In the genomic region with DNA sequence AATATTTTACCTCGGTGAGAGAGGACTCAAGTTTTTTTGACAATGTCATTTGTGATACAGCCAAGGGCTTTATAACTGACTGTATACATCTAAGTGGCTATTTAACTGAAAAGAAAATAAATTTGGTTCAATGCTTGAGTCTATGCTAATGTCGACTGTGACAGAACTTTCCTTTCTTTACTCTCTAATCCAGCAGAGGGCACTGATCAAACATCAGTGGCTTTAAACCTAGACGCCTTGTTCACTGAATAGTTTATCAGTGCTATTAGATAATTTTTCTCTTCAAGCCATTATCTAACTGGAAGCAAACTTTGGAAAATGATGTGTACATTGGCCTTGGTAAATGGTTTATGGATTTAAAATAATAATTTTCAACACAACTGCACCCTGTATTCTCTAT, we compare ENCODE assay signal across 15 cellular contexts.
DNase-seq lines count a peak whose midpoint lies in the region; ATAC-seq, FAIRE-seq and TF ChIP-seq lines count a peak whose summit lies in the region.
"Had no signal": no experiment of that assay in that cellular context is flagged by ENCODE, and none has a peak within 500 bp of the region (broad histone marks: within the 10 kb centered on the region; RNA-seq: fewer than 3 reads in every experiment).

No MANE protein-coding gene starts in this region.

- no peak overlapping the region for H3K9ac ChIP-seq in SK-N-SH
- H3K9ac ChIP-seq: BLaER1 treated with 17β-estradiol and CSF1 and Interleukin-3, amounts not matched to agents 10 nM and 100 nM had no signal

- H3K27me3 ChIP-seq in SK-N-SH (ENCODE audit: insufficient read depth) (no peaks in the 10 kb centered on the region), testis (no peaks in the 10 kb centered on the region)
- H3K27me3 ChIP-seq: BLaER1 treated with 17β-estradiol and CSF1 and Interleukin-3, amounts not matched to agents 10 nM and 100 nM; breast epithelium; thyroid gland had no signal

- H3K4me1 Mint-ChIP-seq in stimulated activated memory B cell treated with anti-CD40 and anti-IgM and Interleukin-4, amounts not matched to agents 10 μg/mL and 1 μg/mL and 100 μg/mL, for 72 hours = no peaks in the 10 kb centered on the region

- TF ChIP-seq POLR2A in testis (IDR thresholded peaks at IDR 0.05) = no peak

- TF ChIP-seq RAD21 in SK-N-SH (IDR thresholded peaks at IDR 0.05; ENCODE audit: low read length) = peak; percentile 60

- H3K9me2 ChIP-seq in SK-N-SH = no peaks in the 10 kb centered on the region

- H3K4me2 ChIP-seq in SK-N-SH = no peak overlapping the region

- peak; percentile 36 for DNase-seq in SK-N-SH
- no peak for DNase-seq in astrocyte of the cerebellum (ENCODE audit: low read depth)
- no peak for DNase-seq in testis
- DNase-seq in HTR-8/SVneo (ENCODE audit: insufficient read length, low spot score) = no peak
- no peak for DNase-seq in sciatic nerve (ENCODE audit: low spot score)
- DNase-seq: activated CD4-positive, CD25-positive, alpha-beta regulatory T cell treated with anti-CD3 and anti-CD28 coated beads, Interleukin-2, amount 50 U/mL, for 72 hours; NCI-H146; stimulated activated CD4-positive, alpha-beta T cell treated with anti-CD3 and anti-CD28 coated beads, Interleukin-12 subunit alpha, Interleukin-12 subunit beta, amount 100 ng/mL, for 4 hours; thyroid gland had no signal

- H2AFZ ChIP-seq in SK-N-SH (ENCODE audit: low read depth) = no peak overlapping the region

- no peak for TF ChIP-seq EP300 in SK-N-SH (IDR thresholded peaks at IDR 0.05; ENCODE audit: borderline replicate concordance in 1 of 2, low read depth in 1 of 2, low read length in 1 of 2)

- H3K36me3 ChIP-seq in SK-N-SH (replicated peaks in 1 of 2; ENCODE audit: control insufficient read depth in 1 of 2, insufficient read depth in 2 of 2, low read length in 1 of 2) (no peaks in the 10 kb centered on the region), testis (ENCODE audit: low read depth, missing control alignments) (no peaks in the 10 kb centered on the region)
- H3K36me3 ChIP-seq: BLaER1 treated with 17β-estradiol and CSF1 and Interleukin-3, amounts not matched to agents 10 nM and 100 nM; breast epithelium; thyroid gland had no signal

- no peaks in the 10 kb centered on the region for H3K9me3 ChIP-seq in SK-N-SH
- no peaks in the 10 kb centered on the region for H3K9me3 ChIP-seq in testis
- H3K9me3 ChIP-seq: thyroid gland had no signal

- POLR2A ChIA-PET in SK-N-SH (lab: Yijun Ruan, JAX) = no interaction called here

- in situ Hi-C loops in astrocyte of the cerebellum (cut with HindIII; ENCODE audit: low sequenced_read_pairs) = no loop called here

- intact Hi-C loops in testis (cut with DNase I; ENCODE audit: low total_unique reads) (no loop called here), sciatic nerve (cut with DNase I) (no loop called here)

- no peak overlapping the region for H3K27ac ChIP-seq in SK-N-SH (ENCODE audit: low read depth in 2 of 2, low read length in 1 of 2)
- no peak overlapping the region for H3K27ac ChIP-seq in testis
- H3K27ac ChIP-seq: BLaER1 treated with 17β-estradiol and CSF1 and Interleukin-3, amounts not matched to agents 10 nM and 100 nM; breast epithelium; thyroid gland had no signal

- TF ChIP-seq CTCF in SK-N-SH (IDR thresholded peaks at IDR 0.05) (peak; percentile 19; the same call in 1 of the 2 replicates), astrocyte of the cerebellum (IDR thresholded peaks at IDR 0.05; ENCODE audit: low read depth, low read length, missing control alignments) (peak; percentile 12), testis (IDR thresholded peaks at IDR 0.05) (peak in 2 of 3 experiments; percentile 23 to 42)

- CTCF ChIA-PET in SK-N-SH (lab: Yijun Ruan, JAX) = no interaction called here

- H3K4me1 ChIP-seq in SK-N-SH (ENCODE audit: control insufficient read depth in 1 of 2, insufficient read depth in 2 of 2, low read depth in 1 of 2, low read length in 1 of 2) = no peaks in the 10 kb centered on the region
- no peaks in the 10 kb centered on the region for H3K4me1 ChIP-seq in testis
- H3K4me1 ChIP-seq: breast epithelium had no signal

- H3K4me3 ChIP-seq in SK-N-SH (ENCODE audit: low read depth in 2 of 2, low read length in 1 of 2) = no peak overlapping the region; a peak in 1 of 4 replicates
- no peak overlapping the region for H3K4me3 ChIP-seq in astrocyte of the cerebellum (ENCODE audit: low read depth, low read length)
- no peak overlapping the region for H3K4me3 ChIP-seq in testis
- H3K4me3 ChIP-seq: BLaER1 treated with 17β-estradiol and CSF1 and Interleukin-3, amounts not matched to agents 10 nM and 100 nM; breast epithelium; thyroid gland had no signal

- peaks cover 6% of the 10 kb centered on the region for H3K9me3 Mint-ChIP-seq in stimulated activated memory B cell treated with anti-CD40 and anti-IgM and Interleukin-4, amounts not matched to agents 10 μg/mL and 1 μg/mL and 100 μg/mL, for 72 hours

- WGBS in SK-N-SH (ENCODE audit: low lambda C conversion rate) = 19% methylated on average over 3 of the region's 3 CpGs
- 7 to 8% methylated on average over 3 of the region's 3 CpGs for WGBS in testis, 2 donors

- no peaks in the 10 kb centered on the region for H3K27me3 Mint-ChIP-seq in stimulated activated memory B cell treated with anti-CD40 and anti-IgM and Interleukin-4, amounts not matched to agents 10 μg/mL and 1 μg/mL and 100 μg/mL, for 72 hours

- ATAC-seq in SK-N-SH treated with all-trans-retinoic acid at 6 μM for 48 hours (no peak), HG02938 (IDR thresholded peaks at IDR 0.05; ENCODE audit: unreplicated experiment) (peak; percentile 53), sciatic nerve (no peak)
- no peak for ATAC-seq in stimulated activated memory B cell treated with anti-CD40 and anti-IgM and Interleukin-4, amounts not matched to agents 10 μg/mL and 1 μg/mL and 100 μg/mL, for 72 hours

- no peaks in the 10 kb centered on the region for H3K36me3 Mint-ChIP-seq in stimulated activated memory B cell treated with anti-CD40 and anti-IgM and Interleukin-4, amounts not matched to agents 10 μg/mL and 1 μg/mL and 100 μg/mL, for 72 hours

- H3K27ac Mint-ChIP-seq in stimulated activated memory B cell treated with anti-CD40 and anti-IgM and Interleukin-4, amounts not matched to agents 10 μg/mL and 1 μg/mL and 100 μg/mL, for 72 hours = no peak overlapping the region

- H3F3A ChIP-seq in SK-N-SH (replicated peaks; ENCODE audit: insufficient read depth) = no peaks in the 10 kb centered on the region

- no peak overlapping the region for H3K4me3 Mint-ChIP-seq in stimulated activated memory B cell treated with anti-CD40 and anti-IgM and Interleukin-4, amounts not matched to agents 10 μg/mL and 1 μg/mL and 100 μg/mL, for 72 hours

- no peak for FAIRE-seq in HTR-8/SVneo (lab: Jason Lieb, UNC)
- FAIRE-seq: islet of Langerhans had no signal

- no peaks in the 10 kb centered on the region for H3K79me2 ChIP-seq in SK-N-SH (ENCODE audit: insufficient read depth)

- no peaks in the 10 kb centered on the region for H4K20me1 ChIP-seq in SK-N-SH (ENCODE audit: insufficient read depth)
- H4K20me1 ChIP-seq: BLaER1 treated with 17β-estradiol and CSF1 and Interleukin-3, amounts not matched to agents 10 nM and 100 nM had no signal

TF ChIP-seq in SK-N-SH, 30 proteins besides CTCF, POLR2A, EP300 and RAD21 (continues in another document):
- no peak for TF ChIP-seq MEF2A (IDR thresholded peaks at IDR 0.05; ENCODE audit: borderline replicate concordance, low read depth)
- TF ChIP-seq FOXM1 (IDR thresholded peaks at IDR 0.05; ENCODE audit: low read depth) = no peak

TF ChIP-seq in SK-N-SH treated with all-trans-retinoic acid at 6 μM for 48 hours, 23 proteins besides CTCF, POLR2A, EP300 and RAD21 (continues in another document):
- TF ChIP-seq, protein P1, sequence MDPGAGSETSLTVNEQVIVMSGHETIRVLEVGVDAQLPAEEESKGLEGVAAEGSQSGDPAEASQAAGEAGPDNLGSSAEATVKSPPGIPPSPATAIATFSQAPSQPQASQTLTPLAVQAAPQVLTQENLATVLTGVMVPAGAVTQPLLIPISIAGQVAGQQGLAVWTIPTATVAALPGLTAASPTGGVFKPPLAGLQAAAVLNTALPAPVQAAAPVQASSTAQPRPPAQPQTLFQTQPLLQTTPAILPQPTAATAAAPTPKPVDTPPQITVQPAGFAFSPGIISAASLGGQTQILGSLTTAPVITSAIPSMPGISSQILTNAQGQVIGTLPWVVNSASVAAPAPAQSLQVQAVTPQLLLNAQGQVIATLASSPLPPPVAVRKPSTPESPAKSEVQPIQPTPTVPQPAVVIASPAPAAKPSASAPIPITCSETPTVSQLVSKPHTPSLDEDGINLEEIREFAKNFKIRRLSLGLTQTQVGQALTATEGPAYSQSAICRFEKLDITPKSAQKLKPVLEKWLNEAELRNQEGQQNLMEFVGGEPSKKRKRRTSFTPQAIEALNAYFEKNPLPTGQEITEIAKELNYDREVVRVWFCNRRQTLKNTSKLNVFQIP (CRISPR knock-in tag; IDR thresholded peaks at IDR 0.05; ENCODE audit: borderline replicate concordance, low read depth) = no peak
- no peak for TF ChIP-seq GLIS3 (CRISPR knock-in tag; IDR thresholded peaks at IDR 0.05)
- TF ChIP-seq, protein P2, sequence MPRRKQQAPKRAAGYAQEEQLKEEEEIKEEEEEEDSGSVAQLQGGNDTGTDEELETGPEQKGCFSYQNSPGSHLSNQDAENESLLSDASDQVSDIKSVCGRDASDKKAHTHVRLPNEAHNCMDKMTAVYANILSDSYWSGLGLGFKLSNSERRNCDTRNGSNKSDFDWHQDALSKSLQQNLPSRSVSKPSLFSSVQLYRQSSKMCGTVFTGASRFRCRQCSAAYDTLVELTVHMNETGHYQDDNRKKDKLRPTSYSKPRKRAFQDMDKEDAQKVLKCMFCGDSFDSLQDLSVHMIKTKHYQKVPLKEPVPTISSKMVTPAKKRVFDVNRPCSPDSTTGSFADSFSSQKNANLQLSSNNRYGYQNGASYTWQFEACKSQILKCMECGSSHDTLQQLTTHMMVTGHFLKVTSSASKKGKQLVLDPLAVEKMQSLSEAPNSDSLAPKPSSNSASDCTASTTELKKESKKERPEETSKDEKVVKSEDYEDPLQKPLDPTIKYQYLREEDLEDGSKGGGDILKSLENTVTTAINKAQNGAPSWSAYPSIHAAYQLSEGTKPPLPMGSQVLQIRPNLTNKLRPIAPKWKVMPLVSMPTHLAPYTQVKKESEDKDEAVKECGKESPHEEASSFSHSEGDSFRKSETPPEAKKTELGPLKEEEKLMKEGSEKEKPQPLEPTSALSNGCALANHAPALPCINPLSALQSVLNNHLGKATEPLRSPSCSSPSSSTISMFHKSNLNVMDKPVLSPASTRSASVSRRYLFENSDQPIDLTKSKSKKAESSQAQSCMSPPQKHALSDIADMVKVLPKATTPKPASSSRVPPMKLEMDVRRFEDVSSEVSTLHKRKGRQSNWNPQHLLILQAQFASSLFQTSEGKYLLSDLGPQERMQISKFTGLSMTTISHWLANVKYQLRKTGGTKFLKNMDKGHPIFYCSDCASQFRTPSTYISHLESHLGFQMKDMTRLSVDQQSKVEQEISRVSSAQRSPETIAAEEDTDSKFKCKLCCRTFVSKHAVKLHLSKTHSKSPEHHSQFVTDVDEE (CRISPR knock-in tag; IDR thresholded peaks at IDR 0.05) = no peak
- no peak for TF ChIP-seq TOX (CRISPR knock-in tag; IDR thresholded peaks at IDR 0.05; ENCODE audit: borderline replicate concordance)
- TF ChIP-seq ZNF8 (CRISPR knock-in tag; IDR thresholded peaks at IDR 0.05) = no peak
- TF ChIP-seq OSR1 (CRISPR knock-in tag; IDR thresholded peaks at IDR 0.05) = no peak
- no peak for TF ChIP-seq ARNTL (CRISPR knock-in tag; IDR thresholded peaks at IDR 0.05; ENCODE audit: borderline replicate concordance, low read depth)
- TF ChIP-seq ZFP3 (CRISPR knock-in tag; IDR thresholded peaks at IDR 0.05) = no peak
